In genomic region chr14:95153866-95154265, GRCh38 we compare ENCODE assay signal across 21 cellular contexts. TPM values are rescaled to one million over a fixed set of nuclear protein-coding genes. Genes with fewer than 3 reads are reported as not detected.
A peak's percentile ranks its signal among the peaks of the same experiment; 100 is the strongest.
DNase-seq lines count a peak whose midpoint lies in the region; ATAC-seq and TF ChIP-seq lines count a peak whose summit lies in the region.
"Had no signal": no experiment of that assay in that cellular context is flagged by ENCODE, and none has a peak within 500 bp of the region (broad histone marks: within the 10 kb centered on the region; RNA-seq: fewer than 3 reads in every experiment).

No MANE protein-coding gene starts in this region.

- H3K4me3 ChIP-seq in neural cell (ENCODE audit: low read length), result peak overlapping the region; percentile 88
- H3K4me3 ChIP-seq: K562, smooth muscle cell, vagina had no signal

- no peak overlapping the region for H2AFZ ChIP-seq in neural cell (ENCODE audit: low read depth, low read length)

- H3K36me3 Mint-ChIP-seq in activated T-cell treated with anti-CD3 and anti-CD28 coated beads, Interleukin-2, amount 50 U/mL, for 24 hours (ENCODE audit: low read depth), result peaks cover 46% of the 10 kb centered on the region
- no peaks in the 10 kb centered on the region for H3K36me3 Mint-ChIP-seq in activated T-helper 17 cell treated with anti-CD3 and anti-CD28 coated beads, Interleukin-2, amount 50 U/mL, for 72 hours (ENCODE audit: low read depth)
- H3K36me3 Mint-ChIP-seq: naive B cell had no signal

- no peaks in the 10 kb centered on the region for H4K20me1 ChIP-seq in neural cell (ENCODE audit: insufficient read depth)

- no peaks in the 10 kb centered on the region for H3K9me3 ChIP-seq in neural cell (ENCODE audit: low read length)
- H3K9me3 ChIP-seq: psoas muscle, vagina had no signal

- peaks cover 73% of the 10 kb centered on the region for H3K4me1 Mint-ChIP-seq in activated T-cell treated with anti-CD3 and anti-CD28 coated beads, Interleukin-2, amount 50 U/mL, for 24 hours (ENCODE audit: low read depth)
- H3K4me1 Mint-ChIP-seq in activated T-helper 17 cell treated with anti-CD3 and anti-CD28 coated beads, Interleukin-2, amount 50 U/mL, for 72 hours, result peaks cover 43% of the 10 kb centered on the region

- no peak for ATAC-seq in activated T-helper 17 cell treated with anti-CD3 and anti-CD28 coated beads, Interleukin-2, amount 50 U/mL, for 72 hours (replicated peaks)
- ATAC-seq: K562, psoas muscle had no signal

- H3K27ac Mint-ChIP-seq in activated T-cell treated with anti-CD3 and anti-CD28 coated beads, Interleukin-2, amount 50 U/mL, for 24 hours, result peak overlapping the region; percentile 38
- H3K27ac Mint-ChIP-seq in activated T-helper 17 cell treated with anti-CD3 and anti-CD28 coated beads, Interleukin-2, amount 50 U/mL, for 72 hours, result no peak overlapping the region
- H3K27ac Mint-ChIP-seq: activated CD4-positive, alpha-beta memory T cell treated with anti-CD3 and anti-CD28 coated beads, Interleukin-2, amount 10 ng/mL, durations not matched to agents 7 days and 5 days; dendritic cell treated with granulocyte-macrophage colony-stimulating factor and Interleukin-4, amounts not matched to agents 40 ng/mL and 50 ng/mL, for 4 days had no signal

- no peaks in the 10 kb centered on the region for H3K36me3 ChIP-seq in neural cell (ENCODE audit: insufficient read depth, low read length)
- H3K36me3 ChIP-seq: brain microvascular endothelial cell, vagina had no signal

- no peak overlapping the region for H3K27ac ChIP-seq in neural cell (ENCODE audit: low read length)
- H3K27ac ChIP-seq: brain microvascular endothelial cell, epithelial cell of prostate, psoas muscle, vagina had no signal

- no peaks in the 10 kb centered on the region for H3K9me3 Mint-ChIP-seq in activated T-cell treated with anti-CD3 and anti-CD28 coated beads, Interleukin-2, amount 50 U/mL, for 24 hours
- H3K9me3 Mint-ChIP-seq in activated T-helper 17 cell treated with anti-CD3 and anti-CD28 coated beads, Interleukin-2, amount 50 U/mL, for 72 hours, result no peaks in the 10 kb centered on the region
- H3K9me3 Mint-ChIP-seq: activated CD4-positive, alpha-beta memory T cell treated with anti-CD3 and anti-CD28 coated beads, Interleukin-2, amount 10 ng/mL, durations not matched to agents 7 days and 5 days; activated naive CD8-positive, alpha-beta T cell treated with anti-CD3 and anti-CD28 coated beads, Interleukin-2, amount 10 ng/mL, durations not matched to agents 7 days and 5 days; dendritic cell treated with granulocyte-macrophage colony-stimulating factor and Interleukin-4, amounts not matched to agents 40 ng/mL and 50 ng/mL, for 4 days; naive B cell had no signal

- H3K9ac ChIP-seq in neural cell (ENCODE audit: low read length), result no peak overlapping the region

- no peak overlapping the region for H3K4me2 ChIP-seq in neural cell (ENCODE audit: low read length)
- H3K4me2 ChIP-seq: smooth muscle cell had no signal

- H3K27me3 Mint-ChIP-seq in activated T-cell treated with anti-CD3 and anti-CD28 coated beads, Interleukin-2, amount 50 U/mL, for 24 hours, result no peaks in the 10 kb centered on the region
- no peaks in the 10 kb centered on the region for H3K27me3 Mint-ChIP-seq in activated T-helper 17 cell treated with anti-CD3 and anti-CD28 coated beads, Interleukin-2, amount 50 U/mL, for 72 hours
- H3K27me3 Mint-ChIP-seq: activated CD4-positive, alpha-beta memory T cell treated with anti-CD3 and anti-CD28 coated beads, Interleukin-2, amount 10 ng/mL, durations not matched to agents 7 days and 5 days; activated naive CD8-positive, alpha-beta T cell treated with anti-CD3 and anti-CD28 coated beads, Interleukin-2, amount 10 ng/mL, durations not matched to agents 7 days and 5 days; dendritic cell treated with granulocyte-macrophage colony-stimulating factor and Interleukin-4, amounts not matched to agents 40 ng/mL and 50 ng/mL, for 4 days; naive B cell had no signal

- H3K9me2 ChIP-seq in neural cell (ENCODE audit: insufficient read depth, low read length), result no peaks in the 10 kb centered on the region

- no peak for TF ChIP-seq EP300 in neural cell (conservative IDR thresholded peaks at IDR 0.05; ENCODE audit: poor library complexity, severe bottlenecking)

- H3K27me3 ChIP-seq in neural cell (ENCODE audit: insufficient read depth, low read depth, low read length), result no peaks in the 10 kb centered on the region
- H3K27me3 ChIP-seq: brain microvascular endothelial cell, vagina had no signal

- TF ChIP-seq RAD21 in neural cell (conservative IDR thresholded peaks at IDR 0.05), result no peak

- H3K79me2 ChIP-seq in neural cell (replicated peaks; ENCODE audit: insufficient read depth, low read length), result peaks cover 84% of the 10 kb centered on the region

- TF ChIP-seq CTCF in neural cell (IDR thresholded peaks at IDR 0.05; ENCODE audit: poor library complexity, severe bottlenecking), result no peak

- H3K4me3 Mint-ChIP-seq in activated T-cell treated with anti-CD3 and anti-CD28 coated beads, Interleukin-2, amount 50 U/mL, for 24 hours, result no peak overlapping the region
- H3K4me3 Mint-ChIP-seq in activated T-helper 17 cell treated with anti-CD3 and anti-CD28 coated beads, Interleukin-2, amount 50 U/mL, for 72 hours, result peak overlapping the region; percentile 87
- H3K4me3 Mint-ChIP-seq: activated CD4-positive, alpha-beta memory T cell treated with anti-CD3 and anti-CD28 coated beads, Interleukin-2, amount 10 ng/mL, durations not matched to agents 7 days and 5 days; dendritic cell treated with granulocyte-macrophage colony-stimulating factor and Interleukin-4, amounts not matched to agents 40 ng/mL and 50 ng/mL, for 4 days had no signal

- DNase-seq in activated T-cell treated with anti-CD3 and anti-CD28 coated beads, Interleukin-2, amount 50 U/mL, for 24 hours, result no peak
- no peak for DNase-seq in activated T-cell treated with anti-CD3 and anti-CD28 coated beads for 4 hours
- peak; percentile 51 for DNase-seq in DMS79 treated with DMSO at 0.1 percent for 48 hours (lab: John Stamatoyannopoulos, UW)
- no peak for DNase-seq in NCI-H2227 treated with DMSO at 0.1 percent for 48 hours (lab: John Stamatoyannopoulos, UW)
- no peak for DNase-seq in cortex of kidney (lab: John Stamatoyannopoulos, UW)
- DNase-seq in NCI-H1048 (lab: John Stamatoyannopoulos, UW), result no peak
- DNase-seq: ACHN; activated CD4-positive, alpha-beta memory T cell treated with anti-CD3 and anti-CD28 coated beads, Interleukin-2, amount 10 ng/mL, durations not matched to agents 7 days and 5 days; activated naive CD8-positive, alpha-beta T cell treated with anti-CD3 and anti-CD28 coated beads, Interleukin-2, amount 10 ng/mL, durations not matched to agents 7 days and 5 days; brain microvascular endothelial cell; naive B cell; NCI-H1930; psoas muscle; stimulated activated CD4-positive, alpha-beta T cell treated with anti-CD3 and anti-CD28 coated beads, Interleukin-4, amount 100 ng/mL, for 24 hours had no signal

- H3F3A ChIP-seq in neural cell (ENCODE audit: insufficient read depth, low read length, poor library complexity, severe bottlenecking), result no peaks in the 10 kb centered on the region

TF ChIP-seq in neural cell, 6 proteins besides CTCF, POLR2A, EP300 and RAD21:
- TF ChIP-seq SMC3 (conservative IDR thresholded peaks at IDR 0.05; ENCODE audit: poor library complexity) (no peak), MXI1 (conservative IDR thresholded peaks at IDR 0.05; ENCODE audit: poor library complexity, severe bottlenecking) (no peak), TAF1 (IDR thresholded peaks at IDR 0.05; ENCODE audit: low read depth) (no peak), REST (IDR thresholded peaks at IDR 0.05; ENCODE audit: borderline replicate concordance) (no peak), POLR2AphosphoS5 (IDR thresholded peaks at IDR 0.05) (no peak), EZH2 (IDR thresholded peaks at IDR 0.05; ENCODE audit: borderline replicate concordance, insufficient read depth, low read length, poor library complexity, severe bottlenecking) (no peak)

RNA-seq across cellular contexts. Expression of gene DICER1, which starts 3.5 kb away (rescaled TPM):
- 10 to 100 TPM; 46.5 to 48.1 TPM for total RNA-seq in activated T-helper 17 cell treated with anti-CD3 and anti-CD28 coated beads, Interleukin-2, amount 50 U/mL, for 72 hours
- polyA plus RNA-seq in neural cell, result 88.2 and 93.8 TPM in 2 replicates
- 258 and 278 TPM in 2 replicates for polyA minus RNA-seq in neural cell
